ENCODE assay signal across 1 cellular context in the genomic region with DNA sequence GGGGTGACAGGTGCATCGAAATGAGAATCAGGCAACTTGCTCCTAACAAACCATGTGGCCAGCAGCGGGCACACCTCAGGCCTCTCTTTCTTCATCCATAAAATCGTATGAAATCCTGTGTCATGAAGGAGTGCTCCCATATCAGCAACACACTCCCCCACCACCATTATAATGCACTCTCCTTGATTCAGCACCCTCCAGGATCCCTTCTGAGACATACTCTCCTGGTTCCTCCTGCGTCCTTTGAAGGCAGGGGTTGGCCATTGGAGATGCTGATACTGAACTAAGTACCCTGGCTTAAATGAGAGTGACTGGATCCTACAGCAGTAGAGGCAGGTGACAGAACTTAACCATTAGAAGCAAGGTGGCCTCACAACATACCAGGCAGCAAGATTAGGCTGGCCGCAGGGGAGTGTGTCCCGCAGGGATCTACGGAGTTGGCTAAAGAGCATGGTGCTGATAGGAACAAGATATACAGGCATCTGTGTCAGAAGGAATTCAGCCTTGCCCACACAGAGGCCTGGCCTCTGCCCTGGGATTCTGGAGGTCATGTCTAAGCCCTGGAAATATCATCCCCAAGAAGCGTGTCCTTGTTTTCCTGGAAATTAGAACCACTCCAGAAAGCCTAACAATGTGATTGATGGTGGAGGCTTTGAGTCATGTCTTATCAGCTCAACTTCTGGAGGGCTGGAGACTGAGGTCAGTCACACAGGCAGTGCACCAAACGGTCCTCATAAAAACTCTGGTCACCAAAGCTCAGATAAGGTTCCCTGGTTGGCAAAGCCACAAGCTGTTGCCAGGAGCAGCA.
TF ChIP-seq lines count a peak whose summit lies in the region.

No MANE protein-coding gene starts in this region.

TF ChIP-seq in K562, 482 proteins besides CTCF, POLR2A, EP300 and RAD21 (continued from another document and continues in another):
- TF ChIP-seq, protein P1, sequence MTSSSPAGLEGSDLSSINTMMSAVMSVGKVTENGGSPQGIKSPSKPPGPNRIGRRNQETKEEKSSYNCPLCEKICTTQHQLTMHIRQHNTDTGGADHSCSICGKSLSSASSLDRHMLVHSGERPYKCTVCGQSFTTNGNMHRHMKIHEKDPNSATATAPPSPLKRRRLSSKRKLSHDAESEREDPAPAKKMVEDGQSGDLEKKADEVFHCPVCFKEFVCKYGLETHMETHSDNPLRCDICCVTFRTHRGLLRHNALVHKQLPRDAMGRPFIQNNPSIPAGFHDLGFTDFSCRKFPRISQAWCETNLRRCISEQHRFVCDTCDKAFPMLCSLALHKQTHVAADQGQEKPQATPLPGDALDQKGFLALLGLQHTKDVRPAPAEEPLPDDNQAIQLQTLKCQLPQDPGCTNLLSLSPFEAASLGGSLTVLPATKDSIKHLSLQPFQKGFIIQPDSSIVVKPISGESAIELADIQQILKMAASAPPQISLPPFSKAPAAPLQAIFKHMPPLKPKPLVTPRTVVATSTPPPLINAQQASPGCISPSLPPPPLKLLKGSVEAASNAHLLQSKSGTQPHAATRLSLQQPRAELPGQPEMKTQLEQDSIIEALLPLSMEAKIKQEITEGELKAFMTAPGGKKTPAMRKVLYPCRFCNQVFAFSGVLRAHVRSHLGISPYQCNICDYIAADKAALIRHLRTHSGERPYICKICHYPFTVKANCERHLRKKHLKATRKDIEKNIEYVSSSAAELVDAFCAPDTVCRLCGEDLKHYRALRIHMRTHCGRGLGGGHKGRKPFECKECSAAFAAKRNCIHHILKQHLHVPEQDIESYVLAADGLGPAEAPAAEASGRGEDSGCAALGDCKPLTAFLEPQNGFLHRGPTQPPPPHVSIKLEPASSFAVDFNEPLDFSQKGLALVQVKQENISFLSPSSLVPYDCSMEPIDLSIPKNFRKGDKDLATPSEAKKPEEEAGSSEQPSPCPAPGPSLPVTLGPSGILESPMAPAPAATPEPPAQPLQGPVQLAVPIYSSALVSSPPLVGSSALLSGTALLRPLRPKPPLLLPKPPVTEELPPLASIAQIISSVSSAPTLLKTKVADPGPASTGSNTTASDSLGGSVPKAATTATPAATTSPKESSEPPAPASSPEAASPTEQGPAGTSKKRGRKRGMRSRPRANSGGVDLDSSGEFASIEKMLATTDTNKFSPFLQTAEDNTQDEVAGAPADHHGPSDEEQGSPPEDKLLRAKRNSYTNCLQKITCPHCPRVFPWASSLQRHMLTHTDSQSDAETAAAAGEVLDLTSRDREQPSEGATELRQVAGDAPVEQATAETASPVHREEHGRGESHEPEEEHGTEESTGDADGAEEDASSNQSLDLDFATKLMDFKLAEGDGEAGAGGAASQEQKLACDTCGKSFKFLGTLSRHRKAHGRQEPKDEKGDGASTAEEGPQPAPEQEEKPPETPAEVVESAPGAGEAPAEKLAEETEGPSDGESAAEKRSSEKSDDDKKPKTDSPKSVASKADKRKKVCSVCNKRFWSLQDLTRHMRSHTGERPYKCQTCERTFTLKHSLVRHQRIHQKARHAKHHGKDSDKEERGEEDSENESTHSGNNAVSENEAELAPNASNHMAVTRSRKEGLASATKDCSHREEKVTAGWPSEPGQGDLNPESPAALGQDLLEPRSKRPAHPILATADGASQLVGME (CRISPR knock-in tag; IDR thresholded peaks at IDR 0.05): peak; percentile 51; the same call in 1 of the 2 replicates
- TF ChIP-seq, protein P2, sequence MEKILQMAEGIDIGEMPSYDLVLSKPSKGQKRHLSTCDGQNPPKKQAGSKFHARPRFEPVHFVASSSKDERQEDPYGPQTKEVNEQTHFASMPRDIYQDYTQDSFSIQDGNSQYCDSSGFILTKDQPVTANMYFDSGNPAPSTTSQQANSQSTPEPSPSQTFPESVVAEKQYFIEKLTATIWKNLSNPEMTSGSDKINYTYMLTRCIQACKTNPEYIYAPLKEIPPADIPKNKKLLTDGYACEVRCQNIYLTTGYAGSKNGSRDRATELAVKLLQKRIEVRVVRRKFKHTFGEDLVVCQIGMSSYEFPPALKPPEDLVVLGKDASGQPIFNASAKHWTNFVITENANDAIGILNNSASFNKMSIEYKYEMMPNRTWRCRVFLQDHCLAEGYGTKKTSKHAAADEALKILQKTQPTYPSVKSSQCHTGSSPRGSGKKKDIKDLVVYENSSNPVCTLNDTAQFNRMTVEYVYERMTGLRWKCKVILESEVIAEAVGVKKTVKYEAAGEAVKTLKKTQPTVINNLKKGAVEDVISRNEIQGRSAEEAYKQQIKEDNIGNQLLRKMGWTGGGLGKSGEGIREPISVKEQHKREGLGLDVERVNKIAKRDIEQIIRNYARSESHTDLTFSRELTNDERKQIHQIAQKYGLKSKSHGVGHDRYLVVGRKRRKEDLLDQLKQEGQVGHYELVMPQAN (IDR thresholded peaks at IDR 0.05; ENCODE audit: borderline replicate concordance): no peak
- no peak for TF ChIP-seq HDAC6 (IDR thresholded peaks at IDR 0.05; ENCODE audit: low read depth, low read length)
- TF ChIP-seq ZSCAN32 (CRISPR knock-in tag; IDR thresholded peaks at IDR 0.05): no peak
- no peak; the same call in none of the 2 replicates for TF ChIP-seq MYC (IDR thresholded peaks at IDR 0.05; ENCODE audit: low read depth, low read length)
- no peak for TF ChIP-seq MYC (CRISPR knock-in tag; IDR thresholded peaks at IDR 0.05; ENCODE audit: borderline replicate concordance, low read depth)
- no peak for TF ChIP-seq RFX7 (CRISPR knock-in tag; IDR thresholded peaks at IDR 0.05)
- TF ChIP-seq EZH2 (IDR thresholded peaks at IDR 0.05; ENCODE audit: borderline replicate concordance, low read depth, low read length): no peak
- TF ChIP-seq GABPB2 (CRISPR knock-in tag; conservative IDR thresholded peaks at IDR 0.05): no peak
- TF ChIP-seq HSF4 (CRISPR knock-in tag; IDR thresholded peaks at IDR 0.05; ENCODE audit: borderline replicate concordance): no peak
- TF ChIP-seq, protein P3, sequence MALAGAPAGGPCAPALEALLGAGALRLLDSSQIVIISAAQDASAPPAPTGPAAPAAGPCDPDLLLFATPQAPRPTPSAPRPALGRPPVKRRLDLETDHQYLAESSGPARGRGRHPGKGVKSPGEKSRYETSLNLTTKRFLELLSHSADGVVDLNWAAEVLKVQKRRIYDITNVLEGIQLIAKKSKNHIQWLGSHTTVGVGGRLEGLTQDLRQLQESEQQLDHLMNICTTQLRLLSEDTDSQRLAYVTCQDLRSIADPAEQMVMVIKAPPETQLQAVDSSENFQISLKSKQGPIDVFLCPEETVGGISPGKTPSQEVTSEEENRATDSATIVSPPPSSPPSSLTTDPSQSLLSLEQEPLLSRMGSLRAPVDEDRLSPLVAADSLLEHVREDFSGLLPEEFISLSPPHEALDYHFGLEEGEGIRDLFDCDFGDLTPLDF (CRISPR knock-in tag; IDR thresholded peaks at IDR 0.05): no peak
- TF ChIP-seq ILF3 (IDR thresholded peaks at IDR 0.05; ENCODE audit: borderline replicate concordance): no peak
- TF ChIP-seq, protein P4, sequence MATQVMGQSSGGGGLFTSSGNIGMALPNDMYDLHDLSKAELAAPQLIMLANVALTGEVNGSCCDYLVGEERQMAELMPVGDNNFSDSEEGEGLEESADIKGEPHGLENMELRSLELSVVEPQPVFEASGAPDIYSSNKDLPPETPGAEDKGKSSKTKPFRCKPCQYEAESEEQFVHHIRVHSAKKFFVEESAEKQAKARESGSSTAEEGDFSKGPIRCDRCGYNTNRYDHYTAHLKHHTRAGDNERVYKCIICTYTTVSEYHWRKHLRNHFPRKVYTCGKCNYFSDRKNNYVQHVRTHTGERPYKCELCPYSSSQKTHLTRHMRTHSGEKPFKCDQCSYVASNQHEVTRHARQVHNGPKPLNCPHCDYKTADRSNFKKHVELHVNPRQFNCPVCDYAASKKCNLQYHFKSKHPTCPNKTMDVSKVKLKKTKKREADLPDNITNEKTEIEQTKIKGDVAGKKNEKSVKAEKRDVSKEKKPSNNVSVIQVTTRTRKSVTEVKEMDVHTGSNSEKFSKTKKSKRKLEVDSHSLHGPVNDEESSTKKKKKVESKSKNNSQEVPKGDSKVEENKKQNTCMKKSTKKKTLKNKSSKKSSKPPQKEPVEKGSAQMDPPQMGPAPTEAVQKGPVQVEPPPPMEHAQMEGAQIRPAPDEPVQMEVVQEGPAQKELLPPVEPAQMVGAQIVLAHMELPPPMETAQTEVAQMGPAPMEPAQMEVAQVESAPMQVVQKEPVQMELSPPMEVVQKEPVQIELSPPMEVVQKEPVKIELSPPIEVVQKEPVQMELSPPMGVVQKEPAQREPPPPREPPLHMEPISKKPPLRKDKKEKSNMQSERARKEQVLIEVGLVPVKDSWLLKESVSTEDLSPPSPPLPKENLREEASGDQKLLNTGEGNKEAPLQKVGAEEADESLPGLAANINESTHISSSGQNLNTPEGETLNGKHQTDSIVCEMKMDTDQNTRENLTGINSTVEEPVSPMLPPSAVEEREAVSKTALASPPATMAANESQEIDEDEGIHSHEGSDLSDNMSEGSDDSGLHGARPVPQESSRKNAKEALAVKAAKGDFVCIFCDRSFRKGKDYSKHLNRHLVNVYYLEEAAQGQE (CRISPR knock-in tag; IDR thresholded peaks at IDR 0.05; ENCODE audit: low read depth): no peak
- TF ChIP-seq DDX20 (tag; IDR thresholded peaks at IDR 0.05; ENCODE audit: low read depth): no peak
- TF ChIP-seq XRCC4 (IDR thresholded peaks at IDR 0.05; ENCODE audit: extremely low read depth, insufficient read depth, insufficient read length): no peak
- no peak for TF ChIP-seq FOXK1 (CRISPR knock-in tag; IDR thresholded peaks at IDR 0.05; ENCODE audit: borderline replicate concordance)
- TF ChIP-seq, protein P5, sequence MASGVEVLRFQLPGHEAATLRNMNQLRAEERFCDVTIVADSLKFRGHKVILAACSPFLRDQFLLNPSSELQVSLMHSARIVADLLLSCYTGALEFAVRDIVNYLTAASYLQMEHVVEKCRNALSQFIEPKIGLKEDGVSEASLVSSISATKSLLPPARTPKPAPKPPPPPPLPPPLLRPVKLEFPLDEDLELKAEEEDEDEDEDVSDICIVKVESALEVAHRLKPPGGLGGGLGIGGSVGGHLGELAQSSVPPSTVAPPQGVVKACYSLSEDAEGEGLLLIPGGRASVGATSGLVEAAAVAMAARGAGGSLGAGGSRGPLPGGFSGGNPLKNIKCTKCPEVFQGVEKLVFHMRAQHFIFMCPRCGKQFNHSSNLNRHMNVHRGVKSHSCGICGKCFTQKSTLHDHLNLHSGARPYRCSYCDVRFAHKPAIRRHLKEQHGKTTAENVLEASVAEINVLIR (CRISPR knock-in tag; IDR thresholded peaks at IDR 0.05): peak; percentile 53
- no peak for TF ChIP-seq RBM17 (IDR thresholded peaks at IDR 0.05; ENCODE audit: borderline replicate concordance, low read depth, low read length)
- TF ChIP-seq, protein P6, sequence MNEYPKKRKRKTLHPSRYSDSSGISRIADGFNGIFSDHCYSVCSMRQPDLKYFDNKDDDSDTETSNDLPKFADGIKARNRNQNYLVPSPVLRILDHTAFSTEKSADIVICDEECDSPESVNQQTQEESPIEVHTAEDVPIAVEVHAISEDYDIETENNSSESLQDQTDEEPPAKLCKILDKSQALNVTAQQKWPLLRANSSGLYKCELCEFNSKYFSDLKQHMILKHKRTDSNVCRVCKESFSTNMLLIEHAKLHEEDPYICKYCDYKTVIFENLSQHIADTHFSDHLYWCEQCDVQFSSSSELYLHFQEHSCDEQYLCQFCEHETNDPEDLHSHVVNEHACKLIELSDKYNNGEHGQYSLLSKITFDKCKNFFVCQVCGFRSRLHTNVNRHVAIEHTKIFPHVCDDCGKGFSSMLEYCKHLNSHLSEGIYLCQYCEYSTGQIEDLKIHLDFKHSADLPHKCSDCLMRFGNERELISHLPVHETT (CRISPR knock-in tag; conservative IDR thresholded peaks at IDR 0.05 in 1 of 2, IDR thresholded peaks at IDR 0.05 in 1 of 2): no peak
- TF ChIP-seq, protein P7, sequence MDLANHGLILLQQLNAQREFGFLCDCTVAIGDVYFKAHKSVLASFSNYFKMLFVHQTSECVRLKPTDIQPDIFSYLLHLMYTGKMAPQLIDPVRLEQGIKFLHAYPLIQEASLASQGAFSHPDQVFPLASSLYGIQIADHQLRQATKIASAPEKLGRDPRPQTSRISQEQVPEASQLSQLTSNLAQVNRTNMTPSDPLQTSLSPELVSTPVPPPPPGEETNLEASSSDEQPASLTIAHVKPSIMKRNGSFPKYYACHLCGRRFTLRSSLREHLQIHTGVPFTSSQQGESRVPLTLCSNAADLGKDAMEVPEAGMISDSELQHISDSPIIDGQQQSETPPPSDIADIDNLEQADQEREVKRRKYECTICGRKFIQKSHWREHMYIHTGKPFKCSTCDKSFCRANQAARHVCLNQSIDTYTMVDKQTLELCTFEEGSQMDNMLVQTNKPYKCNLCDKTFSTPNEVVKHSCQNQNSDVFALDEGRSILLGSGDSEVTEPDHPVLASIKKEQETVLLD (IDR thresholded peaks at IDR 0.05): peak; percentile 61; the same call in 1 of the 2 replicates
- no peak for TF ChIP-seq FOS (IDR thresholded peaks at IDR 0.05; ENCODE audit: extremely low read depth, insufficient read length)
- no peak for TF ChIP-seq CBX1 (IDR thresholded peaks at IDR 0.05; ENCODE audit: low read depth)
- TF ChIP-seq NRF1 (conservative IDR thresholded peaks at IDR 0.05 in 1 of 2, IDR thresholded peaks at IDR 0.05 in 1 of 2): 0 out of 4 replicates have a peak, but pooled peaks have one; percentile 12 to 14
- TF ChIP-seq PHF21A (IDR thresholded peaks at IDR 0.05; ENCODE audit: borderline replicate concordance, low read depth): 0 out of 2 replicates have a peak, but pooled peaks have one; percentile 11
- TF ChIP-seq TEAD1 (CRISPR knock-in tag; IDR thresholded peaks at IDR 0.05): peak; percentile 62 to 95; a peak in 2 of 4 replicates
- TF ChIP-seq, protein P8, sequence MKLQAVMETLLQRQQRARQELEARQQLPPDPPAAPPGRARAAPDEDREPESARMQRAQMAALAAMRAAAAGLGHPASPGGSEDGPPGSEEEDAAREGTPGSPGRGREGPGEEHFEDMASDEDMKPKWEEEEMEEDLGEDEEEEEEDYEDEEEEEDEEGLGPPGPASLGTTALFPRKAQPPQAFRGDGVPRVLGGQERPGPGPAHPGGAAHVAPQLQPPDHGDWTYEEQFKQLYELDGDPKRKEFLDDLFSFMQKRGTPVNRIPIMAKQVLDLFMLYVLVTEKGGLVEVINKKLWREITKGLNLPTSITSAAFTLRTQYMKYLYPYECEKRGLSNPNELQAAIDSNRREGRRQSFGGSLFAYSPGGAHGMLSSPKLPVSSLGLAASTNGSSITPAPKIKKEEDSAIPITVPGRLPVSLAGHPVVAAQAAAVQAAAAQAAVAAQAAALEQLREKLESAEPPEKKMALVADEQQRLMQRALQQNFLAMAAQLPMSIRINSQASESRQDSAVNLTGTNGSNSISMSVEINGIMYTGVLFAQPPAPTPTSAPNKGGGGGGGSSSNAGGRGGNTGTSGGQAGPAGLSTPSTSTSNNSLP (IDR thresholded peaks at IDR 0.05; ENCODE audit: borderline replicate concordance, low read depth, low read length): peak; percentile 56; the same call in 1 of the 2 replicates
- TF ChIP-seq, protein P9, sequence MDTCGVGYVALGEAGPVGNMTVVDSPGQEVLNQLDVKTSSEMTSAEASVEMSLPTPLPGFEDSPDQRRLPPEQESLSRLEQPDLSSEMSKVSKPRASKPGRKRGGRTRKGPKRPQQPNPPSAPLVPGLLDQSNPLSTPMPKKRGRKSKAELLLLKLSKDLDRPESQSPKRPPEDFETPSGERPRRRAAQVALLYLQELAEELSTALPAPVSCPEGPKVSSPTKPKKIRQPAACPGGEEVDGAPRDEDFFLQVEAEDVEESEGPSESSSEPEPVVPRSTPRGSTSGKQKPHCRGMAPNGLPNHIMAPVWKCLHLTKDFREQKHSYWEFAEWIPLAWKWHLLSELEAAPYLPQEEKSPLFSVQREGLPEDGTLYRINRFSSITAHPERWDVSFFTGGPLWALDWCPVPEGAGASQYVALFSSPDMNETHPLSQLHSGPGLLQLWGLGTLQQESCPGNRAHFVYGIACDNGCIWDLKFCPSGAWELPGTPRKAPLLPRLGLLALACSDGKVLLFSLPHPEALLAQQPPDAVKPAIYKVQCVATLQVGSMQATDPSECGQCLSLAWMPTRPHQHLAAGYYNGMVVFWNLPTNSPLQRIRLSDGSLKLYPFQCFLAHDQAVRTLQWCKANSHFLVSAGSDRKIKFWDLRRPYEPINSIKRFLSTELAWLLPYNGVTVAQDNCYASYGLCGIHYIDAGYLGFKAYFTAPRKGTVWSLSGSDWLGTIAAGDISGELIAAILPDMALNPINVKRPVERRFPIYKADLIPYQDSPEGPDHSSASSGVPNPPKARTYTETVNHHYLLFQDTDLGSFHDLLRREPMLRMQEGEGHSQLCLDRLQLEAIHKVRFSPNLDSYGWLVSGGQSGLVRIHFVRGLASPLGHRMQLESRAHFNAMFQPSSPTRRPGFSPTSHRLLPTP (IDR thresholded peaks at IDR 0.05; ENCODE audit: borderline replicate concordance, extremely low read depth, insufficient read length): no peak
